13 cellular contexts compared by ENCODE assay signal in the genomic region with DNA sequence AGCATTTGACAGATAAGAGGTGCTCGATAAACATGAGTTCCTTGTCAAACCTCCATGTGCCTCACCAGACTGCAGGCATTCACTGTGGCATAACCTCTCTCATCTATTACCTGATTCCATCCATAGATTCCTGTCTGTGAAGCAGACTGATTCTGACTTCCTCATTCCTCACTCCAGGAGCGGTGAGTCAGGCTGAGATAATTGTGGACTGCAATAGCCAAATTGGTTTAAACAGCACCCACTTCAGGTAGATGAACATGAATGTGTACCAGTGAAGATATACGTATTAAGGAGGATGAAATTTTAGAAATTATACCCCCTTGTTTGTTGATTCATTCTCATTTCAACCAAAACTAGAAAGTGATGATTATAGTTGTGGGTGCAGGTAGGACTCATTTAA.
A peak's percentile ranks its signal among the peaks of the same experiment; 100 is the strongest.
DNase-seq lines count a peak whose midpoint lies in the region; ATAC-seq, FAIRE-seq and TF ChIP-seq lines count a peak whose summit lies in the region.
"Had no signal": no experiment of that assay in that cellular context is flagged by ENCODE, and none has a peak within 500 bp of the region (broad histone marks: within the 10 kb centered on the region; RNA-seq: fewer than 3 reads in every experiment).

No MANE protein-coding gene starts in this region.

- TF ChIP-seq CTCF in MCF 10A (IDR thresholded peaks at IDR 0.05; ENCODE audit: unreplicated experiment), result no peak
- no peak for TF ChIP-seq CTCF in breast epithelium (IDR thresholded peaks at IDR 0.05)
- TF ChIP-seq CTCF in HepG2 (CRISPR knock-in tag; IDR thresholded peaks at IDR 0.05), result no peak

- no peak overlapping the region for H3K27ac ChIP-seq in breast epithelium
- no peak overlapping the region for H3K27ac ChIP-seq in HepG2 (ENCODE audit: extremely low read length, insufficient read depth, low read length)

- CTCF ChIA-PET in MCF 10A (lab: Yijun Ruan, JAX) (interaction anchor here (0.6 to 1.2 kb wide), 5 partner anchors 51 to 664 kb away, joined by 3 read pairs; no protein-coding TSS in a partner anchor), HepG2 (lab: Yijun Ruan, JAX; ENCODE audit: low intra/inter-chr PET ratio, low total read pairs) (no interaction called here)

- no peak overlapping the region for H3K9ac ChIP-seq in HepG2 (ENCODE audit: insufficient read depth, low read depth, low read length)

- H3K9me3 ChIP-seq in breast epithelium (no peaks in the 10 kb centered on the region), HepG2 (ENCODE audit: low read length) (no peaks in the 10 kb centered on the region)

- no peak overlapping the region for H2AFZ ChIP-seq in HepG2 (ENCODE audit: low read length)

- WGBS in HepG2 (ENCODE audit: low lambda C conversion rate), result 3% methylated on average over 3 of the region's 3 CpGs

- H3K4me3 Mint-ChIP-seq in MCF 10A (ENCODE audit: unreplicated experiment), result no peak overlapping the region

- no peak overlapping the region for H3K4me3 ChIP-seq in breast epithelium
- H3K4me3 ChIP-seq in HepG2 (replicated peaks in 1 of 3; ENCODE audit: insufficient read depth in 1 of 3, low read depth in 2 of 3, low read length in 3 of 3), result no peak overlapping the region

- POLR2A ChIA-PET in MCF 10A (lab: Yijun Ruan, JAX) (interaction anchor here (0.6 to 1.6 kb wide), 3 partner anchors 10 to 223 kb away, joined by 3 to 4 read pairs (median 3); no protein-coding TSS in a partner anchor), HepG2 (lab: Yijun Ruan, JAX) (no interaction called here)

- H3K27ac Mint-ChIP-seq in MCF 10A (ENCODE audit: low read depth, unreplicated experiment), result peak overlapping the region; percentile 5

- BruUV-seq in MCF 10A (replicated peaks; lab: Mats Ljungman, UMichigan) (no TSS peak), HepG2 (replicated peaks; lab: Mats Ljungman, UMichigan) (no TSS peak)

- no peaks in the 10 kb centered on the region for H4K20me1 ChIP-seq in HepG2 (ENCODE audit: insufficient read depth, low read length)

- H3K27me3 Mint-ChIP-seq in MCF 10A (ENCODE audit: insufficient read depth, unreplicated experiment), result no peaks in the 10 kb centered on the region

- intact Hi-C loops in MCF 10A (cut with micrococcal nuclease), result no loop called here
- intact Hi-C loops in breast epithelium (cut with DNase I; ENCODE audit: low total_unique reads), result no loop called here
- intact Hi-C loops in HepG2 (cut with micrococcal nuclease; ENCODE audit: unreplicated experiment), result no loop called here

- DNase-seq in MCF 10A (ENCODE audit: unreplicated experiment) (peak; percentile 76), breast epithelium (ENCODE audit: low spot score in 2 of 2) (no peak), RKO (ENCODE audit: low spot score) (peak; percentile 48), iPS-NIHi11 (ENCODE audit: low spot score) (peak; percentile 32), GF-D8 (lab: John Stamatoyannopoulos, UW) (no peak), NCI-H446 (lab: John Stamatoyannopoulos, UW) (no peak), HepG2 (ENCODE audit: low spot score) (no peak)
- DNase-seq in stimulated activated CD4-positive, alpha-beta T cell treated with anti-CD3 and anti-CD28 coated beads, Interleukin-4, amount 100 ng/mL, for 1 hour, result no peak
- DNase-seq: amniotic stem cell, dermis blood vessel endothelial cell, nucleus accumbens, small intestine had no signal

- in situ Hi-C loops in HepG2 (cut with HindIII; ENCODE audit: extremely low pct_ligation_motif_present, low pct_unique_long_range_greater_than_20kb), result no loop called here

- ATAC-seq in HepG2, result no peak
- ATAC-seq: Right ventricle myocardium inferior had no signal

- H3K36me3 ChIP-seq in breast epithelium (no peaks in the 10 kb centered on the region), HepG2 (replicated peaks in 1 of 2; ENCODE audit: control insufficient read depth in 1 of 2, insufficient read depth in 2 of 2, low read length in 2 of 2) (no peaks in the 10 kb centered on the region)

- TF ChIP-seq RAD21 in HepG2 (CRISPR knock-in tag; IDR thresholded peaks at IDR 0.05), result no peak

- H3K4me2 ChIP-seq in HepG2 (ENCODE audit: low read depth, low read length), result no peak overlapping the region

- H3K4me1 Mint-ChIP-seq in MCF 10A (ENCODE audit: insufficient read depth, unreplicated experiment), result peaks cover 7% of the 10 kb centered on the region

- no peaks in the 10 kb centered on the region for H3K9me3 Mint-ChIP-seq in MCF 10A (ENCODE audit: unreplicated experiment)

- no peak for FAIRE-seq in HepG2 (lab: Jason Lieb, UNC)
- FAIRE-seq: small intestine had no signal

- TF ChIP-seq POLR2A in breast epithelium (IDR thresholded peaks at IDR 0.05) (no peak), HepG2 (IDR thresholded peaks at IDR 0.05; ENCODE audit: insufficient read depth in 1 of 2, low read depth in 2 of 2, low read length in 2 of 2) (no peak)

- H3K27me3 ChIP-seq in breast epithelium (no peaks in the 10 kb centered on the region), HepG2 (ENCODE audit: control insufficient read depth in 1 of 2, insufficient read depth in 2 of 2, low read length in 2 of 2) (no peaks in the 10 kb centered on the region)

- H3K36me3 Mint-ChIP-seq in MCF 10A (ENCODE audit: insufficient read depth, unreplicated experiment), result no peaks in the 10 kb centered on the region

- no peak for TF ChIP-seq EP300 in HepG2 (IDR thresholded peaks at IDR 0.05; ENCODE audit: low read depth in 2 of 2, low read length in 2 of 2)
- TF ChIP-seq EP300 in HepG2 (CRISPR knock-in tag; IDR thresholded peaks at IDR 0.05; ENCODE audit: borderline replicate concordance), result no peak

- H3K4me1 ChIP-seq in breast epithelium, result no peaks in the 10 kb centered on the region
- H3K4me1 ChIP-seq in HepG2 (ENCODE audit: insufficient read depth, low read length), result no peaks in the 10 kb centered on the region

- no peaks in the 10 kb centered on the region for H3K79me2 ChIP-seq in HepG2 (ENCODE audit: insufficient read depth, low read length)

TF ChIP-seq in HepG2, 621 proteins besides CTCF, POLR2A, EP300 and RAD21:
- TF ChIP-seq THAP11 (CRISPR knock-in tag; IDR thresholded peaks at IDR 0.05) (no peak), ZNF558 (CRISPR knock-in tag; IDR thresholded peaks at IDR 0.05; ENCODE audit: borderline replicate concordance) (no peak), CBX2 (IDR thresholded peaks at IDR 0.05; ENCODE audit: low read depth, low read length) (no peak), CBX2 (CRISPR knock-in tag; IDR thresholded peaks at IDR 0.05; ENCODE audit: low read depth) (no peak), FOXM1 (CRISPR knock-in tag; IDR thresholded peaks at IDR 0.05) (no peak), SOX6 (IDR thresholded peaks at IDR 0.05) (no peak), SOX6 (CRISPR knock-in tag; IDR thresholded peaks at IDR 0.05) (no peak), MEF2D (CRISPR knock-in tag; IDR thresholded peaks at IDR 0.05) (no peak), MAFG (CRISPR knock-in tag; IDR thresholded peaks at IDR 0.05) (no peak), RARA (CRISPR knock-in tag; IDR thresholded peaks at IDR 0.05) (no peak), ZNF616 (CRISPR knock-in tag; IDR thresholded peaks at IDR 0.05; ENCODE audit: low read depth) (no peak), POLR2AphosphoS2 (IDR thresholded peaks at IDR 0.05; ENCODE audit: low read depth, low read length) (no peak), ZNF652 (CRISPR knock-in tag; IDR thresholded peaks at IDR 0.05; ENCODE audit: borderline replicate concordance, low read depth) (no peak), FOXK2 (IDR thresholded peaks at IDR 0.05) (no peak)
- TF ChIP-seq, protein P1, sequence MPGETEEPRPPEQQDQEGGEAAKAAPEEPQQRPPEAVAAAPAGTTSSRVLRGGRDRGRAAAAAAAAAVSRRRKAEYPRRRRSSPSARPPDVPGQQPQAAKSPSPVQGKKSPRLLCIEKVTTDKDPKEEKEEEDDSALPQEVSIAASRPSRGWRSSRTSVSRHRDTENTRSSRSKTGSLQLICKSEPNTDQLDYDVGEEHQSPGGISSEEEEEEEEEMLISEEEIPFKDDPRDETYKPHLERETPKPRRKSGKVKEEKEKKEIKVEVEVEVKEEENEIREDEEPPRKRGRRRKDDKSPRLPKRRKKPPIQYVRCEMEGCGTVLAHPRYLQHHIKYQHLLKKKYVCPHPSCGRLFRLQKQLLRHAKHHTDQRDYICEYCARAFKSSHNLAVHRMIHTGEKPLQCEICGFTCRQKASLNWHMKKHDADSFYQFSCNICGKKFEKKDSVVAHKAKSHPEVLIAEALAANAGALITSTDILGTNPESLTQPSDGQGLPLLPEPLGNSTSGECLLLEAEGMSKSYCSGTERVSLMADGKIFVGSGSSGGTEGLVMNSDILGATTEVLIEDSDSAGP (CRISPR knock-in tag; IDR thresholded peaks at IDR 0.05; ENCODE audit: borderline replicate concordance), result no peak
- TF ChIP-seq, protein P2, sequence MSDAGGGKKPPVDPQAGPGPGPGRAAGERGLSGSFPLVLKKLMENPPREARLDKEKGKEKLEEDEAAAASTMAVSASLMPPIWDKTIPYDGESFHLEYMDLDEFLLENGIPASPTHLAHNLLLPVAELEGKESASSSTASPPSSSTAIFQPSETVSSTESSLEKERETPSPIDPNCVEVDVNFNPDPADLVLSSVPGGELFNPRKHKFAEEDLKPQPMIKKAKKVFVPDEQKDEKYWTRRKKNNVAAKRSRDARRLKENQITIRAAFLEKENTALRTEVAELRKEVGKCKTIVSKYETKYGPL (CRISPR knock-in tag; IDR thresholded peaks at IDR 0.05), result no peak

Comparison
In these comparisons a context has a peak if more than half of its experiments do, and no peak if none do; other contexts are left out.
1. DNase-seq: peak in MCF 10A (single experiment), RKO (single experiment) and iPS-NIHi11 (single experiment); none in breast epithelium (0 of 2), stimulated activated CD4-positive, alpha-beta T cell treated with anti-CD3 and anti-CD28 coated beads, Interleukin-4, amount 100 ng/mL, for 1 hour (single experiment), GF-D8 (single experiment), NCI-H446 (0 of 2) and HepG2 (single experiment).